8 cellular contexts compared by ENCODE assay signal in the genomic region with DNA sequence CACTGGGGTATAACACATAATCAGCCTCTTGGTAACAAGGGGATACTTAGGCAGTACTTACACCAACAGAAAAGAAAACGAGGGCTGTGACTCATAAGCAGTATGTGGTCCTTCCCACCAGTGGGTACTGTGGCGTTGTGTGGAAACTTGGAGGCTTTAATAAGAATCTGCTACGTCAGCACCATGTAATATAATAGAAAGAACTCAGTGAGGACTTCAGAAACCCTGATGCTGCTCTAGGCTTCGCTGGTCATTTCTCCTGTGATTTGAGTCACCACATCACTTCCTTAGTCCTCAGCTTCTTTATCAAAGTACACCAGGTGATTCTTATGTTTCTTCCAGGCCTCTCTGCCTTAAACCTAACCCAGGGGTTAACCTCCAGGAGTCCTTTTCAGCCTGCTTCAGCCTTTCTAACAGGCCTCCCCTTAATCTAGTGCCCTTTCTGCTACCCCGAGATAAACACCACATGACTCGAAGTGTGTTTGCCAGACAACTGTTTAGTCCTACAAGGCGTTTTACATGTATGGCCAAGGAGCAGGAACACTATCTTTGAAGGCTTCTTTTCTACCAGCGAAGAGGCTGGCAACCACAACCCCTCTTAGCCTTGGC.
A peak's percentile ranks its signal among the peaks of the same experiment; 100 is the strongest.
DNase-seq lines count a peak whose midpoint lies in the region; ATAC-seq and TF ChIP-seq lines count a peak whose summit lies in the region.

No MANE protein-coding gene starts in this region.

- TF ChIP-seq CTCF in foreskin fibroblast (IDR thresholded peaks at IDR 0.05; ENCODE audit: low read depth, low read length) = no peak

- H3K36me3 ChIP-seq in H7 (replicated peaks; ENCODE audit: control insufficient read depth, insufficient read depth, low read length) = no peaks in the 10 kb centered on the region

- DNase-seq in AG08395 (ENCODE audit: low spot score) = peak; percentile 53
- peak; percentile 57 for DNase-seq in activated T-cell treated with anti-CD3 and anti-CD28 coated beads for 24 hours (ENCODE audit: low read depth)
- peak; percentile 70 to 78 for DNase-seq in foreskin fibroblast
- DNase-seq in stimulated activated CD4-positive, alpha-beta T cell treated with anti-CD3 and anti-CD28 coated beads, Interleukin-15, amount 100 ng/mL, for 24 hours = peak; percentile 75
- DNase-seq in H7 = no peak

- no peak overlapping the region for H3K4me3 ChIP-seq in foreskin fibroblast (ENCODE audit: low read depth in 1 of 2, low read length in 2 of 2)
- no peak overlapping the region for H3K4me3 ChIP-seq in H7 (ENCODE audit: insufficient read depth, low read depth, low read length)

- ATAC-seq in GM19438 (IDR thresholded peaks at IDR 0.05; ENCODE audit: low read depth, unreplicated experiment) = peak; percentile 53
- peak; percentile 61 for ATAC-seq in HG03558 (IDR thresholded peaks at IDR 0.05; ENCODE audit: extremely low read depth, unreplicated experiment)
- ATAC-seq in GM19324 (IDR thresholded peaks at IDR 0.05; ENCODE audit: low FRiP score, unreplicated experiment) = no peak

- no peaks in the 10 kb centered on the region for H3K27me3 ChIP-seq in H7 (ENCODE audit: control insufficient read depth, insufficient read depth, low read length)
